Comparison of ENCODE assay signal across 8 cellular contexts in genomic region chr7:47991741-47992311, GRCh38. TPM values are rescaled to one million over a fixed set of nuclear protein-coding genes. Genes with fewer than 3 reads are reported as not detected.
DNase-seq lines count a peak whose midpoint lies in the region; ATAC-seq and TF ChIP-seq lines count a peak whose summit lies in the region.

No MANE protein-coding gene starts in this region.

- peak; percentile 80 for TF ChIP-seq CTCF in endodermal cell (conservative IDR thresholded peaks at IDR 0.05)
- no peak for TF ChIP-seq CTCF in mesothelial cell of epicardium (IDR thresholded peaks at IDR 0.05; ENCODE audit: unreplicated experiment)

- no peak overlapping the region for H3K27ac ChIP-seq in endodermal cell (ENCODE audit: low read depth, low read length)

- H3K4me1 Mint-ChIP-seq in endodermal cell (peaks cover 29% of the 10 kb centered on the region), mesothelial cell of epicardium (peaks cover 36% of the 10 kb centered on the region)

- H3K27ac Mint-ChIP-seq in endodermal cell = peak overlapping the region; percentile 88
- peak overlapping the region; percentile 70 for H3K27ac Mint-ChIP-seq in mesothelial cell of epicardium

- H3K36me3 Mint-ChIP-seq in endodermal cell (ENCODE audit: low read depth) (no peaks in the 10 kb centered on the region), mesothelial cell of epicardium (no peaks in the 10 kb centered on the region)

- WGBS in endodermal cell (ENCODE audit: insufficient coverage in 1 of 2, insufficient read length in 1 of 2), 2 experiments = 7 to 8% methylated on average over 12 to 26 of the region's 26 CpGs

- no peak overlapping the region for H3K9ac ChIP-seq in endodermal cell (ENCODE audit: extremely low read depth, low read length, poor library complexity, severe bottlenecking)

- no peaks in the 10 kb centered on the region for H3K27me3 ChIP-seq in endodermal cell (ENCODE audit: control insufficient read depth, insufficient read depth, low read length, poor library complexity, severe bottlenecking)

- peak; percentile 100 for ATAC-seq in HG03045 (IDR thresholded peaks at IDR 0.05; ENCODE audit: unreplicated experiment)

- peak overlapping the region; percentile 13 for H3K4me3 ChIP-seq in endodermal cell (ENCODE audit: low read length)

- H3K9me3 ChIP-seq in endodermal cell (ENCODE audit: control insufficient read depth, low read length) = no peaks in the 10 kb centered on the region

- no peaks in the 10 kb centered on the region for H3K36me3 ChIP-seq in endodermal cell (ENCODE audit: control insufficient read depth, insufficient read depth, low read length)

- peak overlapping the region; percentile 58 for H3K4me3 Mint-ChIP-seq in endodermal cell
- peak overlapping the region; percentile 83 for H3K4me3 Mint-ChIP-seq in mesothelial cell of epicardium

- in situ Hi-C loops in ACHN (cut with HindIII; ENCODE audit: low pct_ligation_motif_present, low pct_unique_long_range_greater_than_20kb, low sequenced_read_pairs) = loop anchor here (25.0 kb wide), 1 partner anchor 95 kb away; the partner anchor contains the start of gene UPP1

- peak; percentile 54 for TF ChIP-seq POLR2A in GM18526 (IDR thresholded peaks at IDR 0.05; ENCODE audit: extremely low read depth, insufficient read length)

- H3K27me3 Mint-ChIP-seq in endodermal cell (ENCODE audit: insufficient read depth) (no peaks in the 10 kb centered on the region), mesothelial cell of epicardium (ENCODE audit: low read depth) (no peaks in the 10 kb centered on the region)

- H3K4me1 ChIP-seq in endodermal cell (ENCODE audit: control insufficient read depth, insufficient read depth, low read length) = no peaks in the 10 kb centered on the region

- H3K9me3 Mint-ChIP-seq in endodermal cell = peaks cover 8% of the 10 kb centered on the region
- H3K9me3 Mint-ChIP-seq in mesothelial cell of epicardium = peaks cover 6% of the 10 kb centered on the region

- DNase-seq in ACHN (peak; percentile 93), NCI-H69 (lab: John Stamatoyannopoulos, UW) (peak; percentile 97), endodermal cell (peak; percentile 96), mesothelial cell of epicardium (ENCODE audit: low spot score in 2 of 2, unreplicated experiment in 2 of 2) (peak; percentile 50 to 75)
- DNase-seq in activated CD8-positive, alpha-beta memory T cell treated with anti-CD3 and anti-CD28 coated beads for 48 hours (ENCODE audit: low read depth in 2 of 3, low spot score in 2 of 3) = peak; percentile 62 to 78 (median 66)
- peak; percentile 74 for DNase-seq in stimulated activated CD8-positive, alpha-beta memory T cell treated with anti-CD3 and anti-CD28 coated beads, Interleukin-15, amount 100 ng/mL, for 4 hours (ENCODE audit: low read depth in 2 of 2)

RNA-seq across cellular contexts. Expression of gene HUS1, which starts 12.4 kb away (rescaled TPM):
- total RNA-seq in endodermal cell = 10 to 100 TPM; 37.0 to 42.5 TPM
- polyA plus RNA-seq in endodermal cell (2013, experiment 1 of 2) = 19.0 TPM
- 21.8 TPM for polyA plus RNA-seq in endodermal cell (2013, experiment 2 of 2)
- total RNA-seq in mesothelial cell of epicardium = 36.0 to 39.7 TPM (median 37.1 TPM) in 3 replicates

RNA-seq across cellular contexts. Expression of gene SUN3, which starts 37.1 kb away (rescaled TPM):
- total RNA-seq in endodermal cell (not detected), mesothelial cell of epicardium (not detected in 3 replicates)
- not detected for polyA plus RNA-seq in endodermal cell (2013, experiment 1 of 2)
- polyA plus RNA-seq in endodermal cell (2013, experiment 2 of 2) = not detected

RNA-seq across cellular contexts. Expression of gene C7orf57, which starts 43.5 kb away (rescaled TPM):
- total RNA-seq in endodermal cell = under 1 TPM in 1 of 2 donors, not detected in 1; 0.57 TPM
- 0.28 TPM for polyA plus RNA-seq in endodermal cell (2013, experiment 1 of 2)
- 0.12 TPM for polyA plus RNA-seq in endodermal cell (2013, experiment 2 of 2)
- total RNA-seq in mesothelial cell of epicardium = not detected in 3 replicates

RNA-seq across cellular contexts. Expression of gene PKD1L1, which starts 43.6 kb away (rescaled TPM):
- total RNA-seq in endodermal cell (under 1 TPM; 0.13 to 0.20 TPM), mesothelial cell of epicardium (0.18 to 0.38 TPM (median 0.36 TPM) in 3 replicates)
- polyA plus RNA-seq in endodermal cell (2013, experiment 1 of 2) = 0.18 TPM
- 0.08 TPM for polyA plus RNA-seq in endodermal cell (2013, experiment 2 of 2)
